ENCODE assay signal across 8 cellular contexts in the genomic region with DNA sequence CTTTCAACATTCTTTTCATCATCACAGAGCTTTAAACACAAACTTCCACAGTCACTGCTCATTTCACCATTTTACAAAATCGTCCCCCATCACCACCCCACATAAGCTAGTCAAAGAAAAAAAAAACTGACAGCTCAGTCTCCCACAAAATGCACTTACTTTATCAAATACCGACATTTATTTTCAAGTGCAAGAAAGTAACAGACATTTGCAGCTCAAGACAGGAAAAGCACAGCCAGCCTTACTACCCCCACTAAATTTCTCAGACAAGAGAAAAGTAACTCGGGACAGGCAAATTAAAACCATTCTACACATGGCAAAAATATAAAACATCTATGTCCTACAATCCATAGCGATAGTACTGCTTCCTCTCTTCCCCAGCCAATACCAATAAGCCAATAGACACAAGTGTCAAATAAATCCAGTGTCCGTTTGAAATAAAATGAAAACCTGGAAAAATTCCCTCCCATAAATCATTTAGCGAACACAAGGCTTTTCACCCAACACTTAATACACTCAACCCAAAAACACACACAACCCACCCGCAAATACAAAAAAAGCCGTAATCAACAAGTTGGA. TPM values are rescaled to one million over a fixed set of nuclear protein-coding genes. Genes with fewer than 3 reads are reported as not detected.
DNase-seq lines count a peak whose midpoint lies in the region; ATAC-seq and TF ChIP-seq lines count a peak whose summit lies in the region.

No MANE protein-coding gene starts in this region.

- H3K4me1 ChIP-seq in KMS-11 (ENCODE audit: low read depth, poor library complexity, severe bottlenecking), result peaks cover 34% of the 10 kb centered on the region

- peak overlapping the region; percentile 99 for H3K4me3 Mint-ChIP-seq in central memory CD8-positive, alpha-beta T cell

- TF ChIP-seq CTCF in AG09309 (IDR thresholded peaks at IDR 0.05; ENCODE audit: control insufficient read depth, insufficient read depth, low read depth, low read length, missing control alignments) (no peak), KMS-11 (conservative IDR thresholded peaks at IDR 0.05; ENCODE audit: low read depth, low read length) (no peak)

- H3K36me3 ChIP-seq in KMS-11 (ENCODE audit: insufficient read depth), result no peaks in the 10 kb centered on the region

- peak overlapping the region; percentile 63; the same call in 1 of the 2 replicates for H3K27ac ChIP-seq in KMS-11

- H3K36me3 Mint-ChIP-seq in central memory CD8-positive, alpha-beta T cell (ENCODE audit: insufficient read depth), result peaks cover 13% of the 10 kb centered on the region

- peak overlapping the region; percentile 78 for H3K4me2 ChIP-seq in KMS-11

- ATAC-seq in central memory CD8-positive, alpha-beta T cell (replicated peaks; ENCODE audit: extremely low read depth, poor library complexity, severe bottlenecking), result no peak
- ATAC-seq in GM19395 (IDR thresholded peaks at IDR 0.05; ENCODE audit: unreplicated experiment), result no peak

- H4K20me1 ChIP-seq in KMS-11 (ENCODE audit: insufficient read depth), result no peaks in the 10 kb centered on the region

- H3K27me3 ChIP-seq in KMS-11 (ENCODE audit: insufficient read depth, low read depth), result no peaks in the 10 kb centered on the region

- H3K27ac Mint-ChIP-seq in central memory CD8-positive, alpha-beta T cell (ENCODE audit: low read depth), result peak overlapping the region; percentile 93

- no peaks in the 10 kb centered on the region for H3K9me3 Mint-ChIP-seq in central memory CD8-positive, alpha-beta T cell

- peaks cover 29% of the 10 kb centered on the region for H3K27me3 Mint-ChIP-seq in central memory CD8-positive, alpha-beta T cell

- H3K4me3 ChIP-seq in AG09309 (ENCODE audit: control insufficient read depth, low read depth, low read length) (peak overlapping the region; percentile 91), KMS-11 (IDR thresholded peaks at IDR 0.05; ENCODE audit: insufficient read depth, low read depth, low read length) (no peak overlapping the region)

- peak overlapping the region; percentile 60; the same call in 1 of the 2 replicates for H3K9ac ChIP-seq in KMS-11

- peaks cover 54% of the 10 kb centered on the region for H3K79me2 ChIP-seq in KMS-11 (ENCODE audit: insufficient read depth, low read depth)

- H3K4me1 Mint-ChIP-seq in central memory CD8-positive, alpha-beta T cell, result peaks cover 52% of the 10 kb centered on the region

- DNase-seq in AG09309 (ENCODE audit: low read depth) (no peak), myocyte (ENCODE audit: low read depth) (peak; percentile 3), NCI-H2171 (lab: John Stamatoyannopoulos, UW) (no peak), globus pallidus (ENCODE audit: low spot score) (no peak), middle frontal gyrus (ENCODE audit: extremely low spot score, low spot score) (no peak)
- DNase-seq in central memory CD8-positive, alpha-beta T cell (ENCODE audit: low spot score in 2 of 2), result no peak

- no peak overlapping the region for H2AFZ ChIP-seq in KMS-11 (ENCODE audit: low read depth)

RNA-seq across cellular contexts. Expression of a gene that starts 0.5 kb away (rescaled TPM):
- 4.8 and 5.9 TPM in 2 replicates for total RNA-seq in myocyte
- 8.0 TPM for polyA plus RNA-seq in myocyte (2012)
